ENCODE assay signal across 29 cellular contexts in genomic region chr3:53120336-53120735, GRCh38.
"Had no signal": no experiment of that assay in that cellular context is flagged by ENCODE, and none has a peak within 500 bp of the region (broad histone marks: within the 10 kb centered on the region; RNA-seq: fewer than 3 reads in every experiment).

No MANE protein-coding gene starts in this region.

- H3K9me3 Mint-ChIP-seq: activated T-cell treated with anti-CD3 and anti-CD28 coated beads, Interleukin-2, amount 50 U/mL, for 72 hours; brain; nephron progenitor cell; stimulated activated memory B cell treated with anti-CD40 and anti-IgM and Interleukin-4, amounts not matched to agents 10 μg/mL and 1 μg/mL and 100 μg/mL, for 72 hours; stimulated activated naive CD8-positive, alpha-beta T cell treated with anti-CD3 and anti-CD28 coated beads, Interleukin-15, amount 100 ng/mL, for 72 hours; T-helper 1 cell treated with Interleukin-12 subunit alpha and Interleukin-12 subunit beta and Interleukin-4 antibody, amounts not matched to agents 30 μg/mL and 1 μg/mL, for 36 hours; type B pancreatic cell had no signal

- H3K27me3 Mint-ChIP-seq: activated naive CD8-positive, alpha-beta T cell; brain; progenitor cell of endocrine pancreas; stimulated activated memory B cell treated with anti-CD40 and anti-IgM and Interleukin-4, amounts not matched to agents 10 μg/mL and 1 μg/mL and 100 μg/mL, for 72 hours; stimulated activated naive CD8-positive, alpha-beta T cell treated with anti-CD3 and anti-CD28 coated beads, Interleukin-15, amount 100 ng/mL, for 72 hours; type B pancreatic cell had no signal

- H3K4me3 ChIP-seq: ascending aorta, esophagus muscularis mucosa, left lung, ovary, sigmoid colon, vagina had no signal

- FAIRE-seq: small intestine had no signal

- ATAC-seq: activated T-cell treated with anti-CD3 and anti-CD28 coated beads, Interleukin-2, amount 50 U/mL, for 72 hours; foreskin keratinocyte; left lung; stimulated activated memory B cell treated with anti-CD40 and anti-IgM and Interleukin-4, amounts not matched to agents 10 μg/mL and 1 μg/mL and 100 μg/mL, for 72 hours; stimulated activated naive CD8-positive, alpha-beta T cell treated with anti-CD3 and anti-CD28 coated beads, Interleukin-15, amount 100 ng/mL, for 72 hours had no signal

- H3K27ac Mint-ChIP-seq: activated naive CD8-positive, alpha-beta T cell; progenitor cell of endocrine pancreas; stimulated activated memory B cell treated with anti-CD40 and anti-IgM and Interleukin-4, amounts not matched to agents 10 μg/mL and 1 μg/mL and 100 μg/mL, for 72 hours; T-helper 1 cell treated with Interleukin-12 subunit alpha and Interleukin-12 subunit beta and Interleukin-4 antibody, amounts not matched to agents 30 μg/mL and 1 μg/mL, for 36 hours; type B pancreatic cell had no signal

- H3K4me3 Mint-ChIP-seq: activated naive CD8-positive, alpha-beta T cell; activated T-cell treated with anti-CD3 and anti-CD28 coated beads, Interleukin-2, amount 50 U/mL, for 72 hours; brain; nephron progenitor cell; stimulated activated memory B cell treated with anti-CD40 and anti-IgM and Interleukin-4, amounts not matched to agents 10 μg/mL and 1 μg/mL and 100 μg/mL, for 72 hours; stimulated activated naive CD8-positive, alpha-beta T cell treated with anti-CD3 and anti-CD28 coated beads, Interleukin-15, amount 100 ng/mL, for 72 hours; T-helper 1 cell treated with Interleukin-12 subunit alpha and Interleukin-12 subunit beta and Interleukin-4 antibody, amounts not matched to agents 30 μg/mL and 1 μg/mL, for 36 hours; type B pancreatic cell had no signal

- DNase-seq: activated CD4-positive, alpha-beta T cell treated with anti-CD3 and anti-CD28 coated beads for 4 hours; activated CD4-positive, alpha-beta T cell treated with anti-CD3 and anti-CD28 coated beads, Interleukin-2, amount 50 U/mL, for 4 hours; activated effector memory CD4-positive, alpha-beta T cell treated with Interleukin-2 at 50 U/mL for 16 hours; activated naive CD4-positive, alpha-beta T cell treated with Interleukin-2 at 50 U/mL for 16 hours; activated T-cell treated with anti-CD3 and anti-CD28 coated beads for 4 hours; activated T-cell treated with anti-CD3 and anti-CD28 coated beads, Interleukin-2, amount 50 U/mL, for 72 hours; caudate nucleus; cortex of kidney; foreskin keratinocyte; kidney glomerular epithelial cell; left lung; nephron progenitor cell; ovary; sigmoid colon; small intestine; stimulated activated CD4-positive, alpha-beta T cell treated with anti-CD3 and anti-CD28 coated beads, Interleukin-4, amount 100 ng/mL, for 24 hours; stimulated activated naive CD8-positive, alpha-beta T cell treated with anti-CD3 and anti-CD28 coated beads, Interleukin-15, amount 100 ng/mL, for 72 hours; substantia nigra; SW 1271; T1000 had no signal

- H3K4me1 Mint-ChIP-seq: brain; nephron progenitor cell; stimulated activated memory B cell treated with anti-CD40 and anti-IgM and Interleukin-4, amounts not matched to agents 10 μg/mL and 1 μg/mL and 100 μg/mL, for 72 hours; stimulated activated naive CD8-positive, alpha-beta T cell treated with anti-CD3 and anti-CD28 coated beads, Interleukin-15, amount 100 ng/mL, for 72 hours had no signal

- H3K27me3 ChIP-seq: ascending aorta, esophagus muscularis mucosa, foreskin keratinocyte, left lung, ovary, sigmoid colon, vagina had no signal

- H3K36me3 ChIP-seq: ovary had no signal
